ENCODE assay signal across 26 cellular contexts in the genomic region with DNA sequence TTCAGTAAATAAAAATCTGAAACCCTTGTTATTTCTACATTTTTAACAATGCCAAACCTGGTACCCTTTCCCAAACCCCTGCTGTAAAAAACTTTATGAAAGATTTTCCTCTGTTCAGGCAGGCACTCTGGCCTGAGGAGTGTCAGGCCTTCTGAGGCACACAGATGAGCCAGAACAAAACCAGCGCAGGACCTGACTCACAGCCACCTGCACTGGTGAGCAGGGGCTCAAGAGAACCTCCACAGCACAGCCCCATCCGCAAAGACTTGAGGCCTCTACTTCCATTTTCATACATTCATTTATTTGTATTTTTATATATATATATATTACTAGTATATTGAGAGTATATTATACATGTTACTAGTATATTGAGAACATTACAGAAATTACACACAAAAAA. TPM values are rescaled to one million over a fixed set of nuclear protein-coding genes. Genes with fewer than 3 reads are reported as not detected.
"Had no signal": no experiment of that assay in that cellular context is flagged by ENCODE, and none has a peak within 500 bp of the region (broad histone marks: within the 10 kb centered on the region; RNA-seq: fewer than 3 reads in every experiment).

No MANE protein-coding gene starts in this region.

- H3K36me3 Mint-ChIP-seq: immature natural killer cell; naive thymus-derived CD8-positive, alpha-beta T cell; type B pancreatic cell had no signal

- H3K27ac ChIP-seq: left lung, lower lobe of right lung, pancreas, right atrium auricular region, suprapubic skin, tibial nerve, uterus had no signal

- H3K27me3 ChIP-seq: left lung, pancreas, right atrium auricular region, right lobe of liver, suprapubic skin, tibial nerve, uterus had no signal

- H3K4me1 ChIP-seq: uterus had no signal

- H3K4me1 Mint-ChIP-seq: immature natural killer cell, neural crest cell had no signal

- DNase-seq: hypothalamus; immature natural killer cell; kidney; left colon; left lung; lower lobe of right lung; mammary epithelial cell; mesenchymal stem cell; naive thymus-derived CD8-positive, alpha-beta T cell; nucleus accumbens; pancreas; right lobe of liver; stimulated activated CD4-positive, alpha-beta T cell treated with anti-CD3 and anti-CD28 coated beads, Interleukin-15, amount 100 ng/mL, for 24 hours; stimulated activated CD4-positive, alpha-beta T cell treated with anti-CD3 and anti-CD28 coated beads, Interleukin-2, amount 100 ng/mL, for 24 hours; stimulated activated CD4-positive, alpha-beta T cell treated with anti-CD3 and anti-CD28 coated beads, Interleukin-4, amount 100 ng/mL, for 1 hour; stimulated activated naive CD4-positive, alpha-beta T cell; uterus had no signal

- ATAC-seq: left colon; left lung; lower lobe of right lung; naive thymus-derived CD8-positive, alpha-beta T cell; pancreas; right lobe of liver had no signal

- H3K27ac Mint-ChIP-seq: immature natural killer cell; naive thymus-derived CD8-positive, alpha-beta T cell; nephron; stimulated activated naive CD8-positive, alpha-beta T cell treated with anti-CD3 and anti-CD28 coated beads, Interleukin-15, Interleukin-2, amounts not matched to agents 100 ng/mL and 50 ng/mL, for 24 hours had no signal

- H3K4me3 ChIP-seq: left lung, lower lobe of right lung, pancreas, right atrium auricular region, right lobe of liver, smooth muscle cell, suprapubic skin, tibial nerve, uterus had no signal

- H3K36me3 ChIP-seq: left lung, lower lobe of right lung, pancreas, right atrium auricular region, right lobe of liver, suprapubic skin, tibial nerve, uterus had no signal

- H3K27me3 Mint-ChIP-seq: stimulated activated naive CD8-positive, alpha-beta T cell treated with anti-CD3 and anti-CD28 coated beads, Interleukin-15, Interleukin-2, amounts not matched to agents 100 ng/mL and 50 ng/mL, for 24 hours; type B pancreatic cell had no signal

- H3K4me3 Mint-ChIP-seq: immature natural killer cell; naive thymus-derived CD8-positive, alpha-beta T cell; nephron; neural crest cell; stimulated activated naive CD8-positive, alpha-beta T cell treated with anti-CD3 and anti-CD28 coated beads, Interleukin-15, Interleukin-2, amounts not matched to agents 100 ng/mL and 50 ng/mL, for 24 hours; type B pancreatic cell had no signal

- H3K9me3 ChIP-seq: left lung, lower lobe of right lung, pancreas, right atrium auricular region, right lobe of liver, suprapubic skin, tibial nerve, uterus had no signal

- H3K9me3 Mint-ChIP-seq: immature natural killer cell; naive thymus-derived CD8-positive, alpha-beta T cell; nephron; neural crest cell; stimulated activated naive CD8-positive, alpha-beta T cell treated with anti-CD3 and anti-CD28 coated beads, Interleukin-15, Interleukin-2, amounts not matched to agents 100 ng/mL and 50 ng/mL, for 24 hours; type B pancreatic cell had no signal

RNA-seq across cellular contexts. Expression of gene COBL, which starts 49.4 kb away (rescaled TPM):
- total RNA-seq: naive thymus-derived CD8-positive, alpha-beta T cell; pulmonary artery endothelial cell had no signal
- polyA plus RNA-seq: immature natural killer cell; naive thymus-derived CD8-positive, alpha-beta T cell had no signal
